Comparison of ENCODE assay signal across 9 cellular contexts in genomic region chrX:28659269-28659668, GRCh38.
DNase-seq lines count a peak whose midpoint lies in the region; ATAC-seq and TF ChIP-seq lines count a peak whose summit lies in the region.
"Had no signal": no experiment of that assay in that cellular context is flagged by ENCODE, and none has a peak within 500 bp of the region (broad histone marks: within the 10 kb centered on the region; RNA-seq: fewer than 3 reads in every experiment).

No MANE protein-coding gene starts in this region.

- CTCF ChIA-PET in activated CD8-positive, alpha-beta T cell treated with anti-CD3 and anti-CD28 coated beads for 36 hours (lab: Charles Lee) = no interaction called here
- CTCF ChIA-PET in activated CD8-positive, alpha-beta T cell treated with anti-CD3 and anti-CD28 coated beads, Interleukin-2, amount 10 ng/mL, durations not matched to agents 7 days and 5 days (lab: Charles Lee) = no interaction called here

- intact Hi-C loops in activated CD8-positive, alpha-beta T cell treated with anti-CD3 and anti-CD28 coated beads for 36 hours (cut with micrococcal nuclease) = no loop called here

- no peaks in the 10 kb centered on the region for H3K27me3 Mint-ChIP-seq in activated CD8-positive, alpha-beta T cell treated with anti-CD3 and anti-CD28 coated beads for 36 hours
- no peaks in the 10 kb centered on the region for H3K27me3 Mint-ChIP-seq in activated CD8-positive, alpha-beta T cell treated with anti-CD3 and anti-CD28 coated beads, Interleukin-2, amount 10 ng/mL, durations not matched to agents 7 days and 5 days (ENCODE audit: low read depth)
- H3K27me3 Mint-ChIP-seq in progenitor cell of endocrine pancreas = no peaks in the 10 kb centered on the region

- in situ Hi-C loops in brain microvascular endothelial cell (cut with HindIII; ENCODE audit: low pct_ligation_motif_present, low sequenced_read_pairs) = no loop called here

- no peak for ATAC-seq in activated CD8-positive, alpha-beta T cell treated with anti-CD3 and anti-CD28 coated beads for 36 hours
- ATAC-seq in activated CD8-positive, alpha-beta T cell treated with anti-CD3 and anti-CD28 coated beads, Interleukin-2, amount 10 ng/mL, durations not matched to agents 7 days and 5 days = no peak
- ATAC-seq in HG03280 (IDR thresholded peaks at IDR 0.05; ENCODE audit: unreplicated experiment) = no peak

- no peaks in the 10 kb centered on the region for H3K36me3 Mint-ChIP-seq in activated CD8-positive, alpha-beta T cell treated with anti-CD3 and anti-CD28 coated beads for 36 hours (ENCODE audit: low read depth)
- H3K36me3 Mint-ChIP-seq in activated CD8-positive, alpha-beta T cell treated with anti-CD3 and anti-CD28 coated beads, Interleukin-2, amount 10 ng/mL, durations not matched to agents 7 days and 5 days (ENCODE audit: low read depth) = no peaks in the 10 kb centered on the region
- H3K36me3 Mint-ChIP-seq in progenitor cell of endocrine pancreas (ENCODE audit: insufficient read depth) = no peaks in the 10 kb centered on the region

- no peak for DNase-seq in activated CD8-positive, alpha-beta T cell treated with anti-CD3 and anti-CD28 coated beads for 36 hours
- DNase-seq in activated CD8-positive, alpha-beta T cell treated with anti-CD3 and anti-CD28 coated beads, Interleukin-2, amount 10 ng/mL, durations not matched to agents 7 days and 5 days = no peak
- DNase-seq in brain microvascular endothelial cell (no peak), progenitor cell of endocrine pancreas (ENCODE audit: low spot score, unreplicated experiment) (no peak), GM20000 (ENCODE audit: low spot score) (no peak), HuH-7.5 (ENCODE audit: low spot score) (no peak)

- no peak overlapping the region for H3K4me3 ChIP-seq in brain microvascular endothelial cell (ENCODE audit: low read depth, low read length)
- H3K4me3 ChIP-seq: tibial nerve had no signal

- peak; percentile 27 for TF ChIP-seq CTCF in activated CD8-positive, alpha-beta T cell treated with anti-CD3 and anti-CD28 coated beads for 36 hours (IDR thresholded peaks at IDR 0.05)
- TF ChIP-seq CTCF in LNCAP (IDR thresholded peaks at IDR 0.05) = peak; percentile 27; the same call in 1 of the 2 replicates
- peak; percentile 52 for TF ChIP-seq CTCF in brain microvascular endothelial cell (IDR thresholded peaks at IDR 0.05; ENCODE audit: low read depth, low read length, missing control alignments)
- peak; percentile 25 for TF ChIP-seq CTCF in progenitor cell of endocrine pancreas (IDR thresholded peaks at IDR 0.05; ENCODE audit: unreplicated experiment)
- TF ChIP-seq CTCF in GM20000 (IDR thresholded peaks at IDR 0.05; ENCODE audit: extremely low read depth, missing control alignments) = no peak

- H3K27ac ChIP-seq in brain microvascular endothelial cell = no peak overlapping the region
- H3K27ac ChIP-seq: tibial nerve had no signal

- H3K27ac Mint-ChIP-seq in activated CD8-positive, alpha-beta T cell treated with anti-CD3 and anti-CD28 coated beads for 36 hours = no peak overlapping the region
- H3K27ac Mint-ChIP-seq in activated CD8-positive, alpha-beta T cell treated with anti-CD3 and anti-CD28 coated beads, Interleukin-2, amount 10 ng/mL, durations not matched to agents 7 days and 5 days = no peak overlapping the region
- no peak overlapping the region for H3K27ac Mint-ChIP-seq in progenitor cell of endocrine pancreas

- POLR2A ChIA-PET in activated CD8-positive, alpha-beta T cell treated with anti-CD3 and anti-CD28 coated beads for 36 hours (lab: Charles Lee) = no interaction called here
- POLR2A ChIA-PET in activated CD8-positive, alpha-beta T cell treated with anti-CD3 and anti-CD28 coated beads, Interleukin-2, amount 10 ng/mL, durations not matched to agents 7 days and 5 days (lab: Charles Lee) = no interaction called here

- no peaks in the 10 kb centered on the region for H3K9me3 Mint-ChIP-seq in activated CD8-positive, alpha-beta T cell treated with anti-CD3 and anti-CD28 coated beads for 36 hours
- no peaks in the 10 kb centered on the region for H3K9me3 Mint-ChIP-seq in activated CD8-positive, alpha-beta T cell treated with anti-CD3 and anti-CD28 coated beads, Interleukin-2, amount 10 ng/mL, durations not matched to agents 7 days and 5 days (ENCODE audit: insufficient read depth)
- peaks cover 9% of the 10 kb centered on the region for H3K9me3 Mint-ChIP-seq in progenitor cell of endocrine pancreas (ENCODE audit: low read depth)

- no peaks in the 10 kb centered on the region for H3K36me3 ChIP-seq in brain microvascular endothelial cell (replicated peaks)
- H3K36me3 ChIP-seq: tibial nerve had no signal

- no peaks in the 10 kb centered on the region for H3K27me3 ChIP-seq in brain microvascular endothelial cell (replicated peaks)
- H3K27me3 ChIP-seq: tibial nerve had no signal

- no peak overlapping the region for H3K4me3 Mint-ChIP-seq in activated CD8-positive, alpha-beta T cell treated with anti-CD3 and anti-CD28 coated beads for 36 hours
- no peak overlapping the region for H3K4me3 Mint-ChIP-seq in activated CD8-positive, alpha-beta T cell treated with anti-CD3 and anti-CD28 coated beads, Interleukin-2, amount 10 ng/mL, durations not matched to agents 7 days and 5 days
- H3K4me3 Mint-ChIP-seq in progenitor cell of endocrine pancreas (ENCODE audit: low read depth) = no peak overlapping the region

- H3K4me1 Mint-ChIP-seq in activated CD8-positive, alpha-beta T cell treated with anti-CD3 and anti-CD28 coated beads for 36 hours (ENCODE audit: low read depth) = no peaks in the 10 kb centered on the region
- no peaks in the 10 kb centered on the region for H3K4me1 Mint-ChIP-seq in activated CD8-positive, alpha-beta T cell treated with anti-CD3 and anti-CD28 coated beads, Interleukin-2, amount 10 ng/mL, durations not matched to agents 7 days and 5 days (ENCODE audit: low read depth)
- H3K4me1 Mint-ChIP-seq in progenitor cell of endocrine pancreas (ENCODE audit: low read depth) = no peaks in the 10 kb centered on the region
